ENCODE assay signal across 19 cellular contexts in genomic region chr1:209443975-209444651, GRCh38.
DNase-seq lines count a peak whose midpoint lies in the region; ATAC-seq and TF ChIP-seq lines count a peak whose summit lies in the region.
"Had no signal": no experiment of that assay in that cellular context is flagged by ENCODE, and none has a peak within 500 bp of the region (broad histone marks: within the 10 kb centered on the region; RNA-seq: fewer than 3 reads in every experiment).

No MANE protein-coding gene starts in this region.

- H3K4me1 Mint-ChIP-seq in HFFc6 (ENCODE audit: low read depth): peaks cover 14% of the 10 kb centered on the region
- H3K4me1 Mint-ChIP-seq in activated naive CD4-positive, alpha-beta T cell treated with anti-CD3 and anti-CD28 coated beads for 36 hours (ENCODE audit: low read depth): no peaks in the 10 kb centered on the region
- H3K4me1 Mint-ChIP-seq: CD8-positive, alpha-beta memory T cell had no signal

- no peaks in the 10 kb centered on the region for H3K4me1 ChIP-seq in foreskin keratinocyte
- peaks cover 14% of the 10 kb centered on the region for H3K4me1 ChIP-seq in suprapubic skin
- H3K4me1 ChIP-seq: SJSA1 had no signal

- intact Hi-C loops in activated naive CD4-positive, alpha-beta T cell treated with anti-CD3 and anti-CD28 coated beads for 36 hours (cut with micrococcal nuclease): no loop called here

- CTCF ChIA-PET in activated naive CD4-positive, alpha-beta T cell treated with anti-CD3 and anti-CD28 coated beads for 36 hours (lab: Charles Lee): interaction anchor here (0.5 kb wide), 1 partner anchor 95 kb away, joined by 3 read pairs; no protein-coding TSS in a partner anchor

- no peak for DNase-seq in HFFc6
- peak; percentile 27 for DNase-seq in amniotic epithelial cell (ENCODE audit: low read depth)
- DNase-seq in foreskin keratinocyte: peak; percentile 38 to 60
- DNase-seq in suprapubic skin (ENCODE audit: low spot score in 2 of 2): no peak
- no peak for DNase-seq in OCI-M1 (lab: John Stamatoyannopoulos, UW)
- no peak for DNase-seq in activated naive CD4-positive, alpha-beta T cell treated with anti-CD3 and anti-CD28 coated beads for 36 hours
- DNase-seq: CD8-positive, alpha-beta memory T cell; DMS53; H9; KBM-7; NCI-H1092 treated with DMSO at 0.1 percent for 48 hours; NCI-H1436 treated with DMSO at 0.1 percent for 48 hours; NCI-H2029; NCI-H2171 treated with DMSO at 0.1 percent for 48 hours; NCI-H524 treated with DMSO at 0.1 percent for 48 hours had no signal

- no peak for TF ChIP-seq POLR2A in suprapubic skin (IDR thresholded peaks at IDR 0.05)

- H3K4me3 ChIP-seq in suprapubic skin: no peak overlapping the region
- H3K4me3 ChIP-seq: SJSA1 had no signal

- H3K9me3 ChIP-seq in suprapubic skin: no peaks in the 10 kb centered on the region
- H3K9me3 ChIP-seq: SJSA1 had no signal

- no peak overlapping the region for H3K27ac ChIP-seq in foreskin keratinocyte
- peak overlapping the region; percentile 45 for H3K27ac ChIP-seq in suprapubic skin
- H3K27ac ChIP-seq: C4-2B, SJSA1 had no signal

- H3K36me3 Mint-ChIP-seq in HFFc6 (ENCODE audit: low read depth): peaks cover 4% of the 10 kb centered on the region; the same call in 1 of the 2 replicates
- H3K36me3 Mint-ChIP-seq in activated naive CD4-positive, alpha-beta T cell treated with anti-CD3 and anti-CD28 coated beads for 36 hours (ENCODE audit: low read depth): no peaks in the 10 kb centered on the region
- H3K36me3 Mint-ChIP-seq: CD8-positive, alpha-beta memory T cell had no signal

- TF ChIP-seq CTCF in HFFc6 (IDR thresholded peaks at IDR 0.05): no peak
- no peak for TF ChIP-seq CTCF in foreskin keratinocyte (conservative IDR thresholded peaks at IDR 0.05)
- no peak for TF ChIP-seq CTCF in suprapubic skin (IDR thresholded peaks at IDR 0.05)

- H3K4me3 Mint-ChIP-seq in HFFc6: no peak overlapping the region
- no peak overlapping the region for H3K4me3 Mint-ChIP-seq in activated naive CD4-positive, alpha-beta T cell treated with anti-CD3 and anti-CD28 coated beads for 36 hours
- H3K4me3 Mint-ChIP-seq: CD8-positive, alpha-beta memory T cell; H9 had no signal

- peak; percentile 18 for ATAC-seq in foreskin keratinocyte
- ATAC-seq in HG03439 (IDR thresholded peaks at IDR 0.05; ENCODE audit: unreplicated experiment): no peak
- ATAC-seq: Right ventricle myocardium inferior had no signal

- H3K27me3 ChIP-seq in foreskin keratinocyte (no peaks in the 10 kb centered on the region), suprapubic skin (no peaks in the 10 kb centered on the region)
- H3K27me3 ChIP-seq: SJSA1 had no signal

- no peak for TF ChIP-seq EP300 in suprapubic skin (IDR thresholded peaks at IDR 0.05)

- 40% methylated on average over 3 of the region's 3 CpGs for WGBS in suprapubic skin

- peak overlapping the region; percentile 6; the same call in 1 of the 2 replicates for H3K27ac Mint-ChIP-seq in HFFc6
- no peak overlapping the region for H3K27ac Mint-ChIP-seq in activated naive CD4-positive, alpha-beta T cell treated with anti-CD3 and anti-CD28 coated beads for 36 hours
- H3K27ac Mint-ChIP-seq: H9 had no signal

- H3K36me3 ChIP-seq in suprapubic skin: no peaks in the 10 kb centered on the region
- H3K36me3 ChIP-seq: SJSA1 had no signal

- peaks cover 9% of the 10 kb centered on the region for H3K27me3 Mint-ChIP-seq in HFFc6 (ENCODE audit: insufficient read depth)
- H3K27me3 Mint-ChIP-seq in activated naive CD4-positive, alpha-beta T cell treated with anti-CD3 and anti-CD28 coated beads for 36 hours (ENCODE audit: low read depth): peaks cover 3% of the 10 kb centered on the region

- H3K9me3 Mint-ChIP-seq in HFFc6: no peaks in the 10 kb centered on the region
- H3K9me3 Mint-ChIP-seq in activated naive CD4-positive, alpha-beta T cell treated with anti-CD3 and anti-CD28 coated beads for 36 hours: peaks cover 6% of the 10 kb centered on the region

Comparison
In these comparisons a context has a peak if more than half of its experiments do, and no peak if none do; other contexts are left out.
1. DNase-seq: peak in amniotic epithelial cell (single experiment) and foreskin keratinocyte (2 of 2); none in HFFc6 (single experiment), suprapubic skin (0 of 2), OCI-M1 (single experiment) and activated naive CD4-positive, alpha-beta T cell treated with anti-CD3 and anti-CD28 coated beads for 36 hours (single experiment).